In genomic region chr20:2839732-2840137, GRCh38 we compare ENCODE assay signal across 8 cellular contexts. TPM values are rescaled to one million over a fixed set of nuclear protein-coding genes. Genes with fewer than 3 reads are reported as not detected.
DNase-seq lines count a peak whose midpoint lies in the region; ATAC-seq and TF ChIP-seq lines count a peak whose summit lies in the region.

No MANE protein-coding gene starts in this region.

- DNase-seq in H7 (no peak), activated B cell treated with CpG ODN at 0.5 μM for 24 hours (no peak), smooth muscle cell (lab: John Stamatoyannopoulos, UW; ENCODE audit: unreplicated experiment) (no peak), NCI-H1417 (lab: John Stamatoyannopoulos, UW) (no peak), NCI-H1694 treated with DMSO at 0.1 percent for 48 hours (lab: John Stamatoyannopoulos, UW) (no peak)

- peak overlapping the region; percentile 100 for H2AFZ ChIP-seq in smooth muscle cell (ENCODE audit: low read depth)

- H3K27ac Mint-ChIP-seq in activated B cell treated with CpG ODN at 0.5 μM for 24 hours, result peak overlapping the region; percentile 67

- H3K9me3 ChIP-seq in iPS-15b (ENCODE audit: control insufficient read depth, insufficient read depth, low read length) (no peaks in the 10 kb centered on the region), smooth muscle cell (replicated peaks; ENCODE audit: low read depth) (no peaks in the 10 kb centered on the region)

- no peaks in the 10 kb centered on the region for H3K4me1 ChIP-seq in iPS-15b (ENCODE audit: control insufficient read depth, insufficient read depth, low read length)
- peaks cover 9% of the 10 kb centered on the region for H3K4me1 ChIP-seq in smooth muscle cell (ENCODE audit: low read depth)

- no peaks in the 10 kb centered on the region for H3K9me3 Mint-ChIP-seq in activated B cell treated with CpG ODN at 0.5 μM for 24 hours

- H3K4me3 ChIP-seq in H7 (ENCODE audit: insufficient read depth, low read depth, low read length) (peak overlapping the region; percentile 75), iPS-15b (ENCODE audit: low read depth, low read length) (peak overlapping the region; percentile 89), smooth muscle cell (peak overlapping the region; percentile 98)

- H3K27ac ChIP-seq in smooth muscle cell (ENCODE audit: low read depth), result no peak overlapping the region

- no peak for ATAC-seq in activated B cell treated with CpG ODN at 0.5 μM for 24 hours (ENCODE audit: low read depth)
- no peak for ATAC-seq in HG02610 (IDR thresholded peaks at IDR 0.05; ENCODE audit: unreplicated experiment)
- no peak for ATAC-seq in HG02884 (IDR thresholded peaks at IDR 0.05; ENCODE audit: unreplicated experiment)

- 94% methylated on average over 21 of the region's 21 CpGs for WGBS in smooth muscle cell (ENCODE audit: low lambda C conversion rate)

- H3K36me3 Mint-ChIP-seq in activated B cell treated with CpG ODN at 0.5 μM for 24 hours (ENCODE audit: low read depth), result peaks cover 15% of the 10 kb centered on the region

- H4K20me1 ChIP-seq in smooth muscle cell (ENCODE audit: low read depth), result no peaks in the 10 kb centered on the region

- peak overlapping the region; percentile 80 for H3K4me3 Mint-ChIP-seq in activated B cell treated with CpG ODN at 0.5 μM for 24 hours

- peaks cover 3% of the 10 kb centered on the region for H3F3A ChIP-seq in smooth muscle cell (ENCODE audit: low read depth)

- no peak overlapping the region for H3K9ac ChIP-seq in iPS-15b (ENCODE audit: low read depth, low read length)
- H3K9ac ChIP-seq in smooth muscle cell (ENCODE audit: low read depth), result no peak overlapping the region

- H3K27me3 Mint-ChIP-seq in activated B cell treated with CpG ODN at 0.5 μM for 24 hours, result no peaks in the 10 kb centered on the region

- peaks cover 28% of the 10 kb centered on the region for H3K4me1 Mint-ChIP-seq in activated B cell treated with CpG ODN at 0.5 μM for 24 hours

- POLR2A ChIA-PET in activated B cell treated with CpG ODN at 0.5 μM for 24 hours (lab: Charles Lee), result interaction anchor here (0.7 to 3.0 kb wide), 8 partner anchors 8 to 369 kb away, joined by 3 to 17 read pairs (median 7); partner anchors contain the start of genes NOP56, PTPRA and SNRPB

- CTCF ChIA-PET in activated B cell treated with CpG ODN at 0.5 μM for 24 hours (lab: Charles Lee), result no interaction called here

- H3K79me2 ChIP-seq in smooth muscle cell (ENCODE audit: low read depth), result peaks cover 15% of the 10 kb centered on the region

- peaks cover 14% of the 10 kb centered on the region for H3K27me3 ChIP-seq in H7 (ENCODE audit: control insufficient read depth, insufficient read depth, low read length)
- H3K27me3 ChIP-seq in iPS-15b (ENCODE audit: control insufficient read depth, insufficient read depth, low read length), result peaks cover 18% of the 10 kb centered on the region
- no peaks in the 10 kb centered on the region for H3K27me3 ChIP-seq in smooth muscle cell (ENCODE audit: low read depth)

- intact Hi-C loops in activated B cell treated with CpG ODN at 0.5 μM for 24 hours (cut with micrococcal nuclease), result loop anchor here (1.0 to 10.0 kb wide), 6 partner anchors 34 to 365 kb away; partner anchors contain the start of genes CPXM1, EBF4, NOP56 and PTPRA

- H3K36me3 ChIP-seq in H7 (replicated peaks; ENCODE audit: control insufficient read depth, insufficient read depth, low read length), result no peaks in the 10 kb centered on the region; the same call in 1 of the 2 replicates
- peaks cover 6% of the 10 kb centered on the region for H3K36me3 ChIP-seq in iPS-15b (ENCODE audit: control insufficient read depth, insufficient read depth, low read length)
- no peaks in the 10 kb centered on the region for H3K36me3 ChIP-seq in smooth muscle cell (ENCODE audit: low read depth)

- H3K4me2 ChIP-seq in smooth muscle cell, result peak overlapping the region; percentile 99

- TF ChIP-seq CTCF in activated B cell treated with CpG ODN at 0.5 μM for 24 hours (IDR thresholded peaks at IDR 0.05) (no peak), smooth muscle cell (IDR thresholded peaks at IDR 0.05; ENCODE audit: borderline replicate concordance, insufficient read depth, poor library complexity, severe bottlenecking) (no peak)

RNA-seq across cellular contexts. Expression of gene PCED1A, which starts 0.7 kb away (rescaled TPM):
- total RNA-seq in H7 (2014; rRNA removed; shearing (Covaris generic)), result 21.8 and 23.6 TPM in 2 replicates
- total RNA-seq in activated B cell treated with CpG ODN at 0.5 μM for 24 hours (53.2 and 59.1 TPM in 2 replicates), smooth muscle cell (18.7 and 24.2 TPM in 2 replicates)
- 43.7 and 46.7 TPM in 2 replicates for polyA plus RNA-seq in smooth muscle cell

RNA-seq across cellular contexts. Expression of gene VPS16, which starts 0.8 kb away (rescaled TPM):
- 25.3 and 27.5 TPM in 2 replicates for total RNA-seq in H7 (2014; rRNA removed; shearing (Covaris generic))
- total RNA-seq in activated B cell treated with CpG ODN at 0.5 μM for 24 hours (54.7 and 56.9 TPM in 2 replicates), smooth muscle cell (26.3 and 30.2 TPM in 2 replicates)
- 32.4 and 36.9 TPM in 2 replicates for polyA plus RNA-seq in smooth muscle cell

RNA-seq across cellular contexts. Expression of gene TMEM239, which starts 23.6 kb away (rescaled TPM):
- not detected in 2 replicates for total RNA-seq in H7 (2014; rRNA removed; shearing (Covaris generic))
- not detected in 2 replicates for total RNA-seq in activated B cell treated with CpG ODN at 0.5 μM for 24 hours
- total RNA-seq in smooth muscle cell, result not detected in 2 replicates
- polyA plus RNA-seq in smooth muscle cell, result not detected in 2 replicates

RNA-seq across cellular contexts. Expression of gene C20orf141, which starts 24.9 kb away (rescaled TPM):
- not detected in 2 replicates for total RNA-seq in H7 (2014; rRNA removed; shearing (Covaris generic))
- total RNA-seq in activated B cell treated with CpG ODN at 0.5 μM for 24 hours (not detected in 2 replicates), smooth muscle cell (not detected in 2 replicates)
- polyA plus RNA-seq in smooth muscle cell, result 0.44 TPM in 1 of 2 replicates, not detected in the other

RNA-seq across cellular contexts. Expression of gene PTPRA, which starts 33.5 kb away (rescaled TPM):
- total RNA-seq in H7 (2014; rRNA removed; shearing (Covaris generic)), result 22.1 and 36.3 TPM in 2 replicates
- 43.6 and 46.7 TPM in 2 replicates for total RNA-seq in activated B cell treated with CpG ODN at 0.5 μM for 24 hours
- total RNA-seq in smooth muscle cell, result 48.9 and 66.1 TPM in 2 replicates
- 35.3 and 38.4 TPM in 2 replicates for polyA plus RNA-seq in smooth muscle cell
